ENCODE assay signal across 8 cellular contexts in genomic region chr4:39157520-39157919, GRCh38.
"Had no signal": no experiment of that assay in that cellular context is flagged by ENCODE, and none has a peak within 500 bp of the region (broad histone marks: within the 10 kb centered on the region; RNA-seq: fewer than 3 reads in every experiment).

No MANE protein-coding gene starts in this region.

- H3K27ac ChIP-seq: GM23248, HL-60 had no signal

- DNase-seq: GM23248, GOT3, H7, HFFc6, KG1 had no signal

- H2AFZ ChIP-seq: GM23248 had no signal

- H3K4me3 ChIP-seq: GM23248, HAP-1 had no signal

- H3K9me3 ChIP-seq: HAP-1 had no signal

- H3K36me3 ChIP-seq: HAP-1 had no signal

- ATAC-seq: HCT116 had no signal

- H3K9ac ChIP-seq: GM23248 had no signal

- H3K4me1 ChIP-seq: HAP-1 had no signal
